ENCODE assay signal across 9 cellular contexts in the genomic region with DNA sequence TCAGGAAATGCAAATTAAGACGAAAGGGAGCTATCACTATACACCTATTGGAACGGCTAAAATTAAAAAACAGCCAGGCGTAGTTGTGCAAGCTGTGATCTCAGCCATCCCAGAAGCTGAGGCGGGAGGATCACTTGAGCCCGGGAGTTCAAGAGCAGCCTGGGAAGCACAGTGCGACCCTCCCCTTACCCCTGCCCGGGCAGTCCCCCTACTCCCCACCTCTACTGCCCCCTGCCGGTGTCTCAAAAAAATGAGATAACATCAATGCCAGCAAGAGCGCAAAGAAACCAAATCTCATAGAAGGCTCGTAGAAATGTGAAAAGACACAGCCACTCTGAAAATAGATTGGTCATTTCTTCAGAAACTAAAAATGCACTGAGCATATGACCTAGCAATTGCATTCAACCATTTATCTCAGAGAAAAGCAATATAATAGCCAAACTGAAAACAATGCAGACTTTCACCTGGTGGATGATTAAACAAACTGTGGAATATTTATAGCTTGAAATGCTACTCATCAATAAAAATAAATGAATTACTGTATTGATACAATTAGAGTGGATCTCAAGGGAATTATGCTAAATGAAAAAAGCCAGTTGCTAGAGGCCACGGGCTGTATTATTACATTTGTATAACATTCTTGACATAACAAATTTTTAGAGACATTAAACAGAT. TPM values are rescaled to one million over a fixed set of nuclear protein-coding genes. Genes with fewer than 3 reads are reported as not detected.
DNase-seq lines count a peak whose midpoint lies in the region; ATAC-seq, FAIRE-seq and TF ChIP-seq lines count a peak whose summit lies in the region.
"Had no signal": no experiment of that assay in that cellular context is flagged by ENCODE, and none has a peak within 500 bp of the region (broad histone marks: within the 10 kb centered on the region; RNA-seq: fewer than 3 reads in every experiment).

No MANE protein-coding gene starts in this region.

- no peaks in the 10 kb centered on the region for H3K36me3 ChIP-seq in GM12878 (ENCODE audit: control insufficient read depth in 2 of 2, insufficient read depth in 2 of 2, low read length in 1 of 2)
- H3K36me3 ChIP-seq in trophoblast cell (ENCODE audit: control insufficient read depth in 1 of 2, insufficient read depth in 2 of 2, low read length in 2 of 2), result no peaks in the 10 kb centered on the region

- POLR2A ChIA-PET in GM12878 (lab: Charles Lee), result interaction anchor here (1.1 to 1.6 kb wide), 5 partner anchors 11 to 355 kb away, joined by 3 to 8 read pairs (median 5); no protein-coding TSS in a partner anchor

- no peak overlapping the region for H3K23ac ChIP-seq in trophoblast cell (ENCODE audit: low read length)

- SMC1A ChIA-PET in GM12878 (lab: Charles Lee; ENCODE audit: uncharacterized antibody, unreplicated experiment), result interaction anchor here (0.8 to 2.6 kb wide), 17 partner anchors 9 to 401 kb away, joined by 3 to 17 read pairs (median 4); no protein-coding TSS in a partner anchor

- no peak overlapping the region for H2AFZ ChIP-seq in GM12878 (ENCODE audit: control insufficient read depth, low read depth, low read length)
- H2AFZ ChIP-seq in trophoblast cell (ENCODE audit: insufficient read depth, low read length, poor library complexity), result no peak overlapping the region

- no peak overlapping the region for H4K12ac ChIP-seq in trophoblast cell (ENCODE audit: low read depth, low read length)

- H3K9ac ChIP-seq in GM12878 (ENCODE audit: control insufficient read depth, insufficient read depth, low read length) (no peak overlapping the region), trophoblast cell (ENCODE audit: low read length) (no peak overlapping the region)

- H4K8ac ChIP-seq in trophoblast cell (ENCODE audit: low read depth, low read length), result no peak overlapping the region

- H3K4me1 ChIP-seq in GM12878 (ENCODE audit: control insufficient read depth, insufficient read depth, low read length), result peaks cover 32% of the 10 kb centered on the region
- peaks cover 10 to 13% of the 10 kb centered on the region in 2 experiments for H3K4me1 ChIP-seq in trophoblast cell (ENCODE audit: control insufficient read depth in 1 of 2, insufficient read depth in 2 of 2, low read length in 2 of 2)

- H2AK5ac ChIP-seq in trophoblast cell (ENCODE audit: low read length), result no peak overlapping the region

- H3K4me3 ChIP-seq in GM12878 (no peak overlapping the region), trophoblast cell (ENCODE audit: low read depth, low read length) (no peak overlapping the region)

- no peak overlapping the region for H2BK5ac ChIP-seq in trophoblast cell (ENCODE audit: low read depth, low read length, poor library complexity)

- RAD21 ChIA-PET in GM12878 (lab: Charles Lee; ENCODE audit: unreplicated experiment), result interaction anchor here (0.9 to 2.3 kb wide), 14 partner anchors 10 to 362 kb away, joined by 3 to 14 read pairs (median 4); a partner anchor contains a TSS

- no peak overlapping the region for H3K14ac ChIP-seq in trophoblast cell (ENCODE audit: low read length)

- H2BK12ac ChIP-seq in trophoblast cell (ENCODE audit: low read length), result no peak overlapping the region

- H3K27ac ChIP-seq in GM12878 (ENCODE audit: control insufficient read depth, insufficient read depth), result no peak overlapping the region
- no peak overlapping the region for H3K27ac ChIP-seq in trophoblast cell (ENCODE audit: low read depth, low read length)

- no peaks in the 10 kb centered on the region for H3K9me3 ChIP-seq in GM12878 (replicated peaks; ENCODE audit: control insufficient read depth, insufficient read depth, low read length)
- H3K9me3 ChIP-seq in trophoblast cell (ENCODE audit: insufficient read depth, low read depth, low read length), result no peaks in the 10 kb centered on the region

- no peak overlapping the region for H2BK120ac ChIP-seq in trophoblast cell (ENCODE audit: insufficient read depth, low read length, poor library complexity)

- peak; percentile 43 for ATAC-seq in GM12878
- no peak for ATAC-seq in GM19023 (IDR thresholded peaks at IDR 0.05; ENCODE audit: unreplicated experiment)
- no peak for ATAC-seq in sciatic nerve
- ATAC-seq in HG03442 (IDR thresholded peaks at IDR 0.05; ENCODE audit: unreplicated experiment), result no peak
- ATAC-seq: T-cell had no signal

- FAIRE-seq in GM12878 (lab: Jason Lieb, UNC), result no peak

- H3K4me2 ChIP-seq in GM12878 (ENCODE audit: control insufficient read depth, insufficient read depth) (peak overlapping the region; percentile 76), trophoblast cell (ENCODE audit: low read length) (peak overlapping the region; percentile 52)

- H4K20me1 ChIP-seq in GM12878 (ENCODE audit: control insufficient read depth, insufficient read depth), result no peaks in the 10 kb centered on the region

- intact Hi-C loops in GM12878 (cut with micrococcal nuclease; ENCODE audit: unreplicated experiment) (no loop called here), sciatic nerve (cut with DNase I) (no loop called here)

- peak; percentile 26; the same call in 1 of the 2 replicates for TF ChIP-seq RAD21 in GM12878 (IDR thresholded peaks at IDR 0.05; ENCODE audit: insufficient read depth, low read depth, low read length)

- H3K79me1 ChIP-seq in trophoblast cell (ENCODE audit: low read length), result no peaks in the 10 kb centered on the region

- H3K4ac ChIP-seq in trophoblast cell (ENCODE audit: low read depth, low read length), result no peak overlapping the region

- H3K18ac ChIP-seq in trophoblast cell (ENCODE audit: low read length), result no peak overlapping the region

- CTCF ChIA-PET in GM12878 (lab: Yijun Ruan, JAX), result interaction anchor here (0.8 to 4.5 kb wide), 26 partner anchors 9 to 386 kb away, joined by 3 to 37 read pairs (median 4); a partner anchor contains a TSS

- in situ Hi-C loops in GM12878 (cut with MboI), result no loop called here

- WGBS in GM12878 (ENCODE audit: insufficient coverage, insufficient replicate concordance, low lambda C conversion rate, missing lambda C conversion rate), result under 1% methylated on average over 11 of the region's 11 CpGs
- no CpG with 5 or more reads among the region's 11 CpGs for WGBS in trophoblast cell (ENCODE audit: extremely low coverage, insufficient coverage, insufficient read length)

- H3K79me2 ChIP-seq in GM12878 (ENCODE audit: control insufficient read depth, insufficient read depth, low read length) (no peaks in the 10 kb centered on the region), trophoblast cell (ENCODE audit: control insufficient read depth, insufficient read depth, low read length, poor library complexity) (no peaks in the 10 kb centered on the region)

- no TSS peak for BruUV-seq in GM12878 (replicated peaks; lab: Mats Ljungman, UMichigan)

- TF ChIP-seq POLR2A in GM12878 (IDR thresholded peaks at IDR 0.05; ENCODE audit: low read depth, low read length), result no peak

- no peak for TF ChIP-seq EP300 in GM12878 (IDR thresholded peaks at IDR 0.05; ENCODE audit: borderline replicate concordance in 1 of 2, control insufficient read depth in 1 of 2, low read depth in 2 of 2, low read length in 2 of 2)

- no peaks in the 10 kb centered on the region for H3K27me3 ChIP-seq in GM12878 (replicated peaks in 1 of 2; ENCODE audit: control insufficient read depth in 2 of 2, insufficient read depth in 2 of 2, low read length in 1 of 2)
- H3K27me3 ChIP-seq in trophoblast cell (ENCODE audit: insufficient read depth, low read length), result no peaks in the 10 kb centered on the region

- no peak overlapping the region for H4K91ac ChIP-seq in trophoblast cell (ENCODE audit: low read depth, low read length)

- peak; percentile 54 to 61 (median 54) for TF ChIP-seq CTCF in GM12878 (IDR thresholded peaks at IDR 0.05 in 2 of 3, conservative IDR thresholded peaks at IDR 0.05 in 1 of 3; ENCODE audit: control insufficient read depth in 2 of 3, extremely low read depth in 1 of 3, insufficient read depth in 1 of 3, low read depth in 3 of 3, low read length in 3 of 3)

- DNase-seq in activated CD8-positive, alpha-beta memory T cell treated with anti-CD3 and anti-CD28 coated beads, Interleukin-2, amount 50 U/mL, for 48 hours, result peak; percentile 74
- no peak for DNase-seq in activated CD8-positive, alpha-beta memory T cell treated with anti-CD3 and anti-CD28 coated beads, Interleukin-2, amount 50 U/mL, for 4 hours
- DNase-seq in NAMALWA (ENCODE audit: low spot score) (peak; percentile 72), GM12878 (ENCODE audit: low read depth, low spot score) (no peak), trophoblast cell (no peak), sciatic nerve (ENCODE audit: low spot score) (no peak)

RNA-seq across cellular contexts. Expression of a gene that starts 20.6 kb away (rescaled TPM):
- 0.20 and 0.56 TPM in 2 replicates for total RNA-seq in GM12878 (2013; cell fraction: nucleolus; rRNA removed)
- not detected in 2 replicates for total RNA-seq in GM12878 (2014; rRNA removed)
- not detected in 2 replicates for total RNA-seq in GM12878 (2014; rRNA removed; fragmentation: Illumina TruSeq; extraction: Trizol)
- total RNA-seq in GM12878 (2021), result not detected in 2 replicates
- not detected for polyA plus RNA-seq in GM12878 (2011; ENCODE audit: low read depth)
- polyA plus RNA-seq in GM12878 (2011; rRNA removed), result 0.14 and 0.26 TPM in 2 replicates
- 0.09 and 0.13 TPM in 2 replicates for polyA plus RNA-seq in GM12878 (2011; cell fraction: cytosol; rRNA removed)
- 0.22 and 0.25 TPM in 2 replicates for polyA plus RNA-seq in GM12878 (2011; cell fraction: nucleus; rRNA removed)
- not detected in 2 replicates for polyA plus RNA-seq in GM12878 (2012)
- polyA plus RNA-seq in GM12878 (2014; fragmentation: Illumina TruSeq; extraction: Trizol), result 0.11 TPM in 1 of 2 replicates, not detected in the other
- not detected for polyA plus RNA-seq in GM12878 (2014; fragmentation: Nextera tagmentation; extraction: Ambion mirVana)
- not detected in 2 replicates for polyA plus RNA-seq in GM12878 (2014; rRNA removed)
- not detected for polyA plus RNA-seq in GM12878 (2016; fragmentation: Nextera tagmentation; extraction: Ambion mirVana)
- 0.05 and 0.88 TPM in 2 replicates for polyA minus RNA-seq in GM12878 (2011; rRNA and poly(A)+ RNA removed)
- not detected in 2 replicates for polyA minus RNA-seq in GM12878 (2011; cell fraction: cytosol; rRNA and poly(A)+ RNA removed)
- 0.24 and 0.29 TPM in 2 replicates for polyA minus RNA-seq in GM12878 (2011; cell fraction: nucleus; rRNA and poly(A)+ RNA removed)
- polyA plus RNA-seq in trophoblast cell (2013), result 0.04 TPM in 2 replicates
- total RNA-seq in sciatic nerve, result not detected
- total RNA-seq: T-cell had no signal

RNA-seq across cellular contexts. Expression of a gene that starts 37.0 kb away (rescaled TPM):
- total RNA-seq in GM12878 (2013; cell fraction: nucleolus; rRNA removed), result 1.1 and 2.0 TPM in 2 replicates
- total RNA-seq in GM12878 (2014; rRNA removed), result 0.05 TPM in 1 of 2 replicates, not detected in the other
- total RNA-seq in GM12878 (2014; rRNA removed; fragmentation: Illumina TruSeq; extraction: Trizol), result not detected in 2 replicates
- total RNA-seq in GM12878 (2021), result not detected in 2 replicates
- 0.18 TPM for polyA plus RNA-seq in GM12878 (2011; ENCODE audit: low read depth)
- polyA plus RNA-seq in GM12878 (2011; rRNA removed), result 3.2 and 4.4 TPM in 2 replicates
- 3.7 and 4.0 TPM in 2 replicates for polyA plus RNA-seq in GM12878 (2011; cell fraction: cytosol; rRNA removed)
- 1.9 and 4.3 TPM in 2 replicates for polyA plus RNA-seq in GM12878 (2011; cell fraction: nucleus; rRNA removed)
- polyA plus RNA-seq in GM12878 (2012), result 0.18 and 0.20 TPM in 2 replicates
- polyA plus RNA-seq in GM12878 (2014; fragmentation: Illumina TruSeq; extraction: Trizol), result not detected in 2 replicates
- polyA plus RNA-seq in GM12878 (2014; fragmentation: Nextera tagmentation; extraction: Ambion mirVana), result not detected
- polyA plus RNA-seq in GM12878 (2014; rRNA removed), result not detected in 2 replicates
- under 1 TPM in 1 of 2 experiments, not detected in 1; 0.20 TPM for polyA plus RNA-seq in GM12878 (2016; fragmentation: Nextera tagmentation; extraction: Ambion mirVana)
- 3.6 and 4.9 TPM in 2 replicates for polyA minus RNA-seq in GM12878 (2011; rRNA and poly(A)+ RNA removed)
- 0.53 and 1.8 TPM in 2 replicates for polyA minus RNA-seq in GM12878 (2011; cell fraction: cytosol; rRNA and poly(A)+ RNA removed)
- polyA minus RNA-seq in GM12878 (2011; cell fraction: nucleus; rRNA and poly(A)+ RNA removed), result 0.85 and 0.86 TPM in 2 replicates
- polyA plus RNA-seq in trophoblast cell (2013), result not detected in 2 replicates
- not detected for total RNA-seq in sciatic nerve
- total RNA-seq: T-cell had no signal

RNA-seq across cellular contexts. Expression of a gene that starts 37.0 kb away (rescaled TPM):
- 0.59 and 0.84 TPM in 2 replicates for total RNA-seq in GM12878 (2013; cell fraction: nucleolus; rRNA removed)
- total RNA-seq in GM12878 (2014; rRNA removed), result 0.54 and 1.1 TPM in 2 replicates
- 0.22 and 0.46 TPM in 2 replicates for total RNA-seq in GM12878 (2014; rRNA removed; fragmentation: Illumina TruSeq; extraction: Trizol)
- 0.38 and 0.96 TPM in 2 replicates for total RNA-seq in GM12878 (2021)
- polyA plus RNA-seq in GM12878 (2011; ENCODE audit: low read depth), result 1.1 TPM
- 1.6 TPM in 2 replicates for polyA plus RNA-seq in GM12878 (2011; rRNA removed)
- 0.97 and 1.0 TPM in 2 replicates for polyA plus RNA-seq in GM12878 (2011; cell fraction: cytosol; rRNA removed)
- 2.2 and 2.4 TPM in 2 replicates for polyA plus RNA-seq in GM12878 (2011; cell fraction: nucleus; rRNA removed)
- polyA plus RNA-seq in GM12878 (2012), result 0.87 and 1.7 TPM in 2 replicates
- 0.32 and 0.33 TPM in 2 replicates for polyA plus RNA-seq in GM12878 (2014; fragmentation: Illumina TruSeq; extraction: Trizol)
- polyA plus RNA-seq in GM12878 (2014; fragmentation: Nextera tagmentation; extraction: Ambion mirVana), result under 1 TPM; 0.02 to 0.20 TPM
- polyA plus RNA-seq in GM12878 (2014; rRNA removed), result 0.84 and 1.1 TPM in 2 replicates
- polyA plus RNA-seq in GM12878 (2016; fragmentation: Nextera tagmentation; extraction: Ambion mirVana), result 1 to 10 TPM in 1 of 2 experiments, under 1 TPM in 1; 0.44 to 1.3 TPM
- 0.80 and 0.88 TPM in 2 replicates for polyA minus RNA-seq in GM12878 (2011; rRNA and poly(A)+ RNA removed)
- 0.83 and 1.1 TPM in 2 replicates for polyA minus RNA-seq in GM12878 (2011; cell fraction: cytosol; rRNA and poly(A)+ RNA removed)
- polyA minus RNA-seq in GM12878 (2011; cell fraction: nucleus; rRNA and poly(A)+ RNA removed), result 0.73 and 1.5 TPM in 2 replicates
- 0.04 and 0.07 TPM in 2 replicates for polyA plus RNA-seq in trophoblast cell (2013)
- 3.2 TPM for total RNA-seq in sciatic nerve

RNA-seq across cellular contexts. Expression of a gene that starts 55.1 kb away (rescaled TPM):
- 30.1 and 34.3 TPM in 2 replicates for total RNA-seq in GM12878 (2013; cell fraction: nucleolus; rRNA removed)
- 16.0 and 17.2 TPM in 2 replicates for total RNA-seq in GM12878 (2014; rRNA removed)
- total RNA-seq in GM12878 (2014; rRNA removed; fragmentation: Illumina TruSeq; extraction: Trizol), result 10.5 and 10.6 TPM in 2 replicates
- 24.6 and 28.9 TPM in 2 replicates for total RNA-seq in GM12878 (2021)
- polyA plus RNA-seq in GM12878 (2011; ENCODE audit: low read depth), result 11.5 TPM
- polyA plus RNA-seq in GM12878 (2011; rRNA removed), result 14.8 and 17.7 TPM in 2 replicates
- polyA plus RNA-seq in GM12878 (2011; cell fraction: cytosol; rRNA removed), result 16.4 and 21.9 TPM in 2 replicates
- 173 and 195 TPM in 2 replicates for polyA plus RNA-seq in GM12878 (2011; cell fraction: nucleus; rRNA removed)
- polyA plus RNA-seq in GM12878 (2012), result 21.7 and 28.2 TPM in 2 replicates
- 9.4 and 10.6 TPM in 2 replicates for polyA plus RNA-seq in GM12878 (2014; fragmentation: Illumina TruSeq; extraction: Trizol)
- polyA plus RNA-seq in GM12878 (2014; fragmentation: Nextera tagmentation; extraction: Ambion mirVana), result 1 to 10 TPM; 1.0 to 3.2 TPM
- polyA plus RNA-seq in GM12878 (2014; rRNA removed), result 21.5 and 24.4 TPM in 2 replicates
- 1 to 10 TPM; 5.2 to 5.5 TPM for polyA plus RNA-seq in GM12878 (2016; fragmentation: Nextera tagmentation; extraction: Ambion mirVana)
- 8.6 and 10.9 TPM in 2 replicates for polyA minus RNA-seq in GM12878 (2011; rRNA and poly(A)+ RNA removed)
- polyA minus RNA-seq in GM12878 (2011; cell fraction: cytosol; rRNA and poly(A)+ RNA removed), result 6.8 and 7.5 TPM in 2 replicates
- 16.0 and 24.7 TPM in 2 replicates for polyA minus RNA-seq in GM12878 (2011; cell fraction: nucleus; rRNA and poly(A)+ RNA removed)
- polyA plus RNA-seq in trophoblast cell (2013), result 16.4 and 16.9 TPM in 2 replicates
- total RNA-seq in sciatic nerve, result 24.6 TPM

Comparison
In these comparisons a context has a peak if more than half of its experiments do, and no peak if none do; other contexts are left out.
1. DNase-seq: peak in activated CD8-positive, alpha-beta memory T cell treated with anti-CD3 and anti-CD28 coated beads, Interleukin-2, amount 50 U/mL, for 48 hours (single experiment) and NAMALWA (single experiment); none in activated CD8-positive, alpha-beta memory T cell treated with anti-CD3 and anti-CD28 coated beads, Interleukin-2, amount 50 U/mL, for 4 hours (single experiment), GM12878 (single experiment), trophoblast cell (0 of 2) and sciatic nerve (single experiment).